Comparison of ENCODE assay signal across 29 cellular contexts in the genomic region with DNA sequence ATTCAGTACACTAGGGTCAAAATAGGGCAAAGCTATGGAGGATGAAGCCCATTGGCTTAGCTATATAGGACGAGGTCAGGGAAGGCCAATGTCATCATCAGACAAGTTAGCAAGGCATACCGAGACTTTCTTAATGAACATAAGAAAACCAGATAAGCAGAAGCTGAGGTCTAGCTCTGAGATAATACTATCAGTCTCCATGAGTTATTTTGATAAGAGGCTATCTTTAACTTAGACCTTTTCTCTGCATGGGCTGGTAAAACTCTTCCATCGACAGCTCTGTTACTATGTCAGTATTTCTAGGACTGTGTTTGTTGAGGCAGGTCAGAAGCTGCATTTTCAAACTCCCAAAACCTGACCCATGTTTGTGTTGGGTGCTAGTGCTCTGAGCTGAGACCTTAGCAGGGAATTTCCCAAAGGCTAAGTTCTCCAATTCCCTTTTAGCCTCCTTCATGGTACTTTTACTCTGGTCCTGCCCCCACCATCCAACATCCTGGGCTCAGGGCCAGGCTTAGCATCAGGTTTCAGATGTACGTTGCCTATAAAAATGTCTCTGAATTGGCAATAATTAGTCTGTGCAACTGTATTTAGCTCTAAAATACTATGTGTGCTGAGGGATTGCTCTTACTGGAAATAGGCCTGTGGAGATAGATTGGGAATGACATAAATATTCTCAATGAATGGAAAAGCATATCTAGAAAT. TPM values are rescaled to one million over a fixed set of nuclear protein-coding genes. Genes with fewer than 3 reads are reported as not detected.
A peak's percentile ranks its signal among the peaks of the same experiment; 100 is the strongest.
DNase-seq lines count a peak whose midpoint lies in the region; ATAC-seq, FAIRE-seq and TF ChIP-seq lines count a peak whose summit lies in the region.
"Had no signal": no experiment of that assay in that cellular context is flagged by ENCODE, and none has a peak within 500 bp of the region (broad histone marks: within the 10 kb centered on the region; RNA-seq: fewer than 3 reads in every experiment).

No MANE protein-coding gene starts in this region.

- FAIRE-seq in K562 (lab: Jason Lieb, UNC): peak; percentile 65
- FAIRE-seq: GM12891, HTR-8/SVneo had no signal

- no peaks in the 10 kb centered on the region; a peak in 2 of 5 replicates for H3K4me1 ChIP-seq in K562 (replicated peaks in 1 of 2; ENCODE audit: control insufficient read depth in 2 of 2, insufficient read depth in 2 of 2, low read length in 2 of 2)
- H3K4me1 ChIP-seq: Caco-2 had no signal

- in situ Hi-C loops in K562 (cut with MboI): no loop called here

- no peak overlapping the region for H3K4me3 Mint-ChIP-seq in mesothelial cell of epicardium
- no peak overlapping the region for H3K4me3 Mint-ChIP-seq in activated T-helper 1 cell treated with anti-CD3 and anti-CD28 coated beads, Interleukin-12 subunit alpha, Interleukin-12 subunit beta, Interleukin-2, Interleukin-4 antibody, amounts not matched to agents 30 ng/mL and 10 ng/mL and 1 ng/mL, durations not matched to agents 14 hours and 24 hours and 36 hours
- H3K4me3 Mint-ChIP-seq: CD4-positive, alpha-beta memory T cell had no signal

- H3K9ac ChIP-seq in K562 (ENCODE audit: insufficient read depth in 1 of 2, low read depth in 2 of 2, low read length in 2 of 2): no peak overlapping the region
- H3K9ac ChIP-seq: BLaER1 treated with 17β-estradiol and CSF1 and Interleukin-3, amounts not matched to agents 10 nM and 100 nM; SK-N-SH had no signal

- H4K20me1 ChIP-seq in K562 (replicated peaks; ENCODE audit: control insufficient read depth, insufficient read depth, low read length): no peaks in the 10 kb centered on the region
- H4K20me1 ChIP-seq: BLaER1 treated with 17β-estradiol and CSF1 and Interleukin-3, amounts not matched to agents 10 nM and 100 nM had no signal

- no peaks in the 10 kb centered on the region for H3K9me3 ChIP-seq in K562 (replicated peaks; ENCODE audit: control insufficient read depth, insufficient read depth, low read depth, low read length)
- H3K9me3 ChIP-seq: BLaER1 treated with 17β-estradiol and CSF1 and Interleukin-3, amounts not matched to agents 10 nM and 100 nM; Caco-2; SK-N-SH had no signal

- H3K27me3 Mint-ChIP-seq in mesothelial cell of epicardium (ENCODE audit: low read depth): peaks cover 18% of the 10 kb centered on the region
- H3K27me3 Mint-ChIP-seq in activated T-helper 1 cell treated with anti-CD3 and anti-CD28 coated beads, Interleukin-12 subunit alpha, Interleukin-12 subunit beta, Interleukin-2, Interleukin-4 antibody, amounts not matched to agents 30 ng/mL and 10 ng/mL and 1 ng/mL, durations not matched to agents 14 hours and 24 hours and 36 hours (ENCODE audit: insufficient read depth): peaks cover 15% of the 10 kb centered on the region
- H3K27me3 Mint-ChIP-seq: CD4-positive, alpha-beta memory T cell had no signal

- BruUV-seq in K562 (replicated peaks; lab: Mats Ljungman, UMichigan): no TSS peak

- TF ChIP-seq POLR2A in K562 (conservative IDR thresholded peaks at IDR 0.05): no peak

- TF ChIP-seq EP300 in K562 (IDR thresholded peaks at IDR 0.05; ENCODE audit: low read length): 0 out of 2 replicates have a peak, but pooled peaks have one; percentile 45

- H3K9me3 Mint-ChIP-seq in mesothelial cell of epicardium: no peaks in the 10 kb centered on the region
- no peaks in the 10 kb centered on the region for H3K9me3 Mint-ChIP-seq in activated T-helper 1 cell treated with anti-CD3 and anti-CD28 coated beads, Interleukin-12 subunit alpha, Interleukin-12 subunit beta, Interleukin-2, Interleukin-4 antibody, amounts not matched to agents 30 ng/mL and 10 ng/mL and 1 ng/mL, durations not matched to agents 14 hours and 24 hours and 36 hours

- H3K36me3 Mint-ChIP-seq in mesothelial cell of epicardium: no peaks in the 10 kb centered on the region
- H3K36me3 Mint-ChIP-seq in activated T-helper 1 cell treated with anti-CD3 and anti-CD28 coated beads, Interleukin-12 subunit alpha, Interleukin-12 subunit beta, Interleukin-2, Interleukin-4 antibody, amounts not matched to agents 30 ng/mL and 10 ng/mL and 1 ng/mL, durations not matched to agents 14 hours and 24 hours and 36 hours (ENCODE audit: low read depth): no peaks in the 10 kb centered on the region
- H3K36me3 Mint-ChIP-seq: CD4-positive, alpha-beta memory T cell had no signal

- H3K4me2 ChIP-seq in K562 (ENCODE audit: insufficient read depth, low read length): peak overlapping the region; percentile 22; the same call in 1 of the 2 replicates
- H3K4me2 ChIP-seq: BLaER1 treated with 17β-estradiol and CSF1 and Interleukin-3, amounts not matched to agents 10 nM and 100 nM; SK-N-SH had no signal

- peak overlapping the region; percentile 37 for H3K27ac Mint-ChIP-seq in mesothelial cell of epicardium
- H3K27ac Mint-ChIP-seq in activated T-helper 1 cell treated with anti-CD3 and anti-CD28 coated beads, Interleukin-12 subunit alpha, Interleukin-12 subunit beta, Interleukin-2, Interleukin-4 antibody, amounts not matched to agents 30 ng/mL and 10 ng/mL and 1 ng/mL, durations not matched to agents 14 hours and 24 hours and 36 hours: no peak overlapping the region
- H3K27ac Mint-ChIP-seq: CD4-positive, alpha-beta memory T cell had no signal

- no peaks in the 10 kb centered on the region for H3K36me3 ChIP-seq in K562 (ENCODE audit: control insufficient read depth, insufficient read depth, low read length)
- H3K36me3 ChIP-seq: BLaER1 treated with 17β-estradiol and CSF1 and Interleukin-3, amounts not matched to agents 10 nM and 100 nM had no signal

- TF ChIP-seq CTCF in K562 (IDR thresholded peaks at IDR 0.05 in 2 of 3, conservative IDR thresholded peaks at IDR 0.05 in 1 of 3; ENCODE audit: insufficient read depth in 2 of 3, low read depth in 1 of 3, low read length in 3 of 3) (no peak), mesothelial cell of epicardium (IDR thresholded peaks at IDR 0.05; ENCODE audit: unreplicated experiment) (no peak)

- intact Hi-C loops in K562 (cut with micrococcal nuclease): no loop called here
- intact Hi-C loops in activated T-helper 1 cell treated with anti-CD3 and anti-CD28 coated beads, Interleukin-12 subunit alpha, Interleukin-12 subunit beta, Interleukin-2, Interleukin-4 antibody, amounts not matched to agents 30 ng/mL and 10 ng/mL and 1 ng/mL, durations not matched to agents 14 hours and 24 hours and 36 hours (cut with micrococcal nuclease): no loop called here

- no peak overlapping the region for H3K4me3 ChIP-seq in K562
- H3K4me3 ChIP-seq: BLaER1 treated with 17β-estradiol and CSF1 and Interleukin-3, amounts not matched to agents 10 nM and 100 nM had no signal

- POLR2A ChIA-PET in K562 (lab: Yijun Ruan, JAX): interaction anchor here (0.7 kb wide), 1 partner anchor 16 kb away, joined by 4 read pairs; no protein-coding TSS in a partner anchor

- H2AFZ ChIP-seq in K562 (ENCODE audit: low read depth, low read length): no peak overlapping the region

- H3K9me1 ChIP-seq in K562 (ENCODE audit: control insufficient read depth, insufficient read depth, low read length): no peaks in the 10 kb centered on the region

- H3K79me2 ChIP-seq in K562 (ENCODE audit: control insufficient read depth, insufficient read depth, low read length): no peaks in the 10 kb centered on the region

- no peaks in the 10 kb centered on the region for H3K27me3 ChIP-seq in K562 (ENCODE audit: control insufficient read depth in 2 of 2, insufficient read depth in 2 of 2, low read length in 2 of 2)
- H3K27me3 ChIP-seq: BLaER1 treated with 17β-estradiol and CSF1 and Interleukin-3, amounts not matched to agents 10 nM and 100 nM had no signal

- DNase-seq in NCI-H1105 treated with DMSO at 0.1 percent for 48 hours (lab: John Stamatoyannopoulos, UW) (peak; percentile 1), NCI-H1105 (lab: John Stamatoyannopoulos, UW) (no peak), NCI-H69 (lab: John Stamatoyannopoulos, UW) (peak; percentile 2), K562 (ENCODE audit: extremely low read depth in 1 of 4, low spot score in 3 of 4) (peak in 1 of 4 experiments; percentile 7), mesothelial cell of epicardium (ENCODE audit: low spot score in 2 of 2, unreplicated experiment in 2 of 2) (no peak), SHP77 (lab: John Stamatoyannopoulos, UW) (no peak)
- DNase-seq in activated T-helper 1 cell treated with anti-CD3 and anti-CD28 coated beads, Interleukin-12 subunit alpha, Interleukin-12 subunit beta, Interleukin-2, Interleukin-4 antibody, amounts not matched to agents 30 ng/mL and 10 ng/mL and 1 ng/mL, durations not matched to agents 14 hours and 24 hours and 36 hours (ENCODE audit: low spot score): no peak
- DNase-seq: Caco-2; CD4-positive, alpha-beta memory T cell; DMS 273 treated with DMSO at 0.1 percent for 48 hours; GOT3; IMR-90; Karpas-422; NCI-H1417 treated with DMSO at 0.1 percent for 48 hours; NCI-H187; NCI-H2107; NCI-H2227 treated with DMSO at 0.1 percent for 48 hours; NCI-H524; NCI-H82; RPMI8226; SIG-M5; SK-N-SH had no signal

- H3K27ac ChIP-seq in K562 (ENCODE audit: extremely low read depth, low read depth, low read length): no peak overlapping the region
- H3K27ac ChIP-seq: 22Rv1; BLaER1 treated with 17β-estradiol and CSF1 and Interleukin-3, amounts not matched to agents 10 nM and 100 nM had no signal

- H3K4me1 Mint-ChIP-seq in mesothelial cell of epicardium: peaks cover 15% of the 10 kb centered on the region
- H3K4me1 Mint-ChIP-seq in activated T-helper 1 cell treated with anti-CD3 and anti-CD28 coated beads, Interleukin-12 subunit alpha, Interleukin-12 subunit beta, Interleukin-2, Interleukin-4 antibody, amounts not matched to agents 30 ng/mL and 10 ng/mL and 1 ng/mL, durations not matched to agents 14 hours and 24 hours and 36 hours (ENCODE audit: low read depth): peaks cover 12% of the 10 kb centered on the region
- H3K4me1 Mint-ChIP-seq: CD4-positive, alpha-beta memory T cell had no signal

- 1% methylated on average over 4 of the region's 4 CpGs for WGBS in K562 (ENCODE audit: insufficient coverage, low coverage, missing lambda C conversion rate)

- no peak for TF ChIP-seq RAD21 in K562 (CRISPR knock-in tag; conservative IDR thresholded peaks at IDR 0.05 in 1 of 2, IDR thresholded peaks at IDR 0.05 in 1 of 2)

- ATAC-seq in K562 (no peak; the same call in 2 of the 3 replicates), GM19023 (IDR thresholded peaks at IDR 0.05; ENCODE audit: unreplicated experiment) (no peak)

- CTCF ChIA-PET in K562 (lab: Yijun Ruan, JAX; ENCODE audit: low intra/inter-chr PET ratio): no interaction called here

RNA-seq across cellular contexts. Expression of a gene that starts 29.3 kb away (rescaled TPM):
- total RNA-seq in K562 (2011; cell fraction: chromatin; rRNA removed; ENCODE audit: low replicate concordance): not detected in 2 replicates
- not detected in 2 replicates for total RNA-seq in K562 (2011; cell fraction: nucleolus; rRNA removed)
- not detected in 2 replicates for total RNA-seq in K562 (2011; cell fraction: nucleoplasm; rRNA removed)
- total RNA-seq in K562 (2014; rRNA removed): 0.41 and 0.45 TPM in 2 replicates
- total RNA-seq in K562 (2014; rRNA removed; fragmentation: Illumina TruSeq; extraction: Trizol): not detected in 2 replicates
- total RNA-seq in K562 (2015; rRNA removed; fragmentation: Illumina TruSeq; extraction: Trizol): not detected in 2 replicates
- 0.07 and 0.09 TPM in 2 replicates for total RNA-seq in K562 (2021)
- polyA plus RNA-seq in K562 (2011; rRNA removed): 0.07 TPM in 1 of 2 replicates, not detected in the other
- polyA plus RNA-seq in K562 (2011; cell fraction: cytosol; rRNA removed): not detected in 2 replicates
- not detected in 2 replicates for polyA plus RNA-seq in K562 (2011; cell fraction: nucleus; rRNA removed)
- 0.08 TPM in 1 of 2 replicates, not detected in the other for polyA plus RNA-seq in K562 (2012)
- 0.09 TPM in 1 of 2 replicates, not detected in the other for polyA plus RNA-seq in K562 (2014; fragmentation: Illumina TruSeq; extraction: Trizol)
- under 1 TPM in 1 of 2 experiments, not detected in 1; 0.03 TPM for polyA plus RNA-seq in K562 (2014; fragmentation: Nextera tagmentation; extraction: Ambion mirVana)
- polyA plus RNA-seq in K562 (2014; rRNA removed): 0.27 TPM in 1 of 2 replicates, not detected in the other
- not detected in 2 replicates for polyA minus RNA-seq in K562 (2011; rRNA and poly(A)+ RNA removed)
- polyA minus RNA-seq in K562 (2011; cell fraction: cytosol; rRNA and poly(A)+ RNA removed): not detected in 2 replicates
- polyA minus RNA-seq in K562 (2011; cell fraction: nucleus; rRNA and poly(A)+ RNA removed): not detected in 2 replicates
- total RNA-seq in mesothelial cell of epicardium: 20.3 to 23.3 TPM (median 22.9 TPM) in 3 replicates
- not detected in 2 replicates for total RNA-seq in activated T-helper 1 cell treated with anti-CD3 and anti-CD28 coated beads, Interleukin-12 subunit alpha, Interleukin-12 subunit beta, Interleukin-2, Interleukin-4 antibody, amounts not matched to agents 30 ng/mL and 10 ng/mL and 1 ng/mL, durations not matched to agents 14 hours and 24 hours and 36 hours
- total RNA-seq: CD4-positive, alpha-beta memory T cell; G401; M059J had no signal
- polyA plus RNA-seq: CD4-positive, alpha-beta memory T cell; SK-N-SH had no signal

Comparison
In these comparisons a context has a peak if more than half of its experiments do, and no peak if none do; other contexts are left out.
1. DNase-seq: peak in NCI-H1105 treated with DMSO at 0.1 percent for 48 hours (single experiment) and NCI-H69 (single experiment); none in NCI-H1105 (single experiment), mesothelial cell of epicardium (0 of 2), SHP77 (0 of 2) and activated T-helper 1 cell treated with anti-CD3 and anti-CD28 coated beads, Interleukin-12 subunit alpha, Interleukin-12 subunit beta, Interleukin-2, Interleukin-4 antibody, amounts not matched to agents 30 ng/mL and 10 ng/mL and 1 ng/mL, durations not matched to agents 14 hours and 24 hours and 36 hours (single experiment).
2. RNA of a gene that starts 29.3 kb away (total RNA-seq): 20.3 to 23.3 TPM in mesothelial cell of epicardium; 0.07 to 0.45 TPM in K562 and not detected in activated T-helper 1 cell treated with anti-CD3 and anti-CD28 coated beads, Interleukin-12 subunit alpha, Interleukin-12 subunit beta, Interleukin-2, Interleukin-4 antibody, amounts not matched to agents 30 ng/mL and 10 ng/mL and 1 ng/mL, durations not matched to agents 14 hours and 24 hours and 36 hours; every median in the first group is over 10 times any median in the second.